26 cellular contexts compared by ENCODE assay signal in the genomic region with DNA sequence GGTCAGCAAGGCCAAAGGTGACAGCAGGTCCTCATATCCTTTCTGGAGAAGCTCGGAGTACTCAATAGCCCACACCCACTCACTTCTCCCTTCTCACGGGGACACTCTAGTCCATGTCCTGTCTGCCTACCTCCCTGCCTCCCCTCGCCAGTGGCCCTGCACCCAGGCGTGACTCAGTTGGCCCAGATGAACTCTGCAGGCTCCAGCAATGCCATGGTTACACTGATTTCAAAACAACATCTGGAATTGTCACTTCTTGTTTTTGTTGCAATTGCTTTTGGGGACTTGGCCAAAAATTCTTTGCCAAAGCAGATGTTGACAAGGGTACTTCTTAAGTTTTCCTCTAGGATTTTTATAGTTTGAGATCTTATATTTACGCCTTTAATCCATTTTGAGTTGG. TPM values are rescaled to one million over a fixed set of nuclear protein-coding genes. Genes with fewer than 3 reads are reported as not detected.
DNase-seq lines count a peak whose midpoint lies in the region; ATAC-seq and TF ChIP-seq lines count a peak whose summit lies in the region.
"Had no signal": no experiment of that assay in that cellular context is flagged by ENCODE, and none has a peak within 500 bp of the region (broad histone marks: within the 10 kb centered on the region; RNA-seq: fewer than 3 reads in every experiment).

No MANE protein-coding gene starts in this region.

- H3K4me1 ChIP-seq in adipocyte (ENCODE audit: control insufficient read depth, insufficient read depth, low read length) (peaks cover 35% of the 10 kb centered on the region), right atrium auricular region (peaks cover 0 to 4% of the 10 kb centered on the region in 2 donors), suprapubic skin (no peaks in the 10 kb centered on the region)
- H3K4me1 ChIP-seq: BE2C had no signal

- DNase-seq in adipocyte (ENCODE audit: low read depth) (peak; percentile 18), Right ventricle myocardium superior (no peak), right atrium auricular region (ENCODE audit: low spot score) (peak; percentile 56), suprapubic skin (ENCODE audit: low spot score in 2 of 2) (peak in 1 of 2 donors; percentile 76), T-helper 2 cell (no peak)
- DNase-seq: 8988T; ACHN; BE2C; CD8-positive, alpha-beta memory T cell; DMS 273 treated with DMSO at 0.1 percent for 48 hours; DMS79; EL; GDM1; MM.1S; NCI-H2029 treated with DMSO at 0.1 percent for 48 hours; NCI-H226; NCI-H510A; NCI-H69; RPMI8226; SHP77 treated with DMSO at 0.1 percent for 48 hours had no signal

- 44% methylated on average over 5 of the region's 5 CpGs for WGBS in suprapubic skin

- TF ChIP-seq CTCF in right atrium auricular region (IDR thresholded peaks at IDR 0.05) (no peak), suprapubic skin (IDR thresholded peaks at IDR 0.05) (no peak)

- H3K27me3 ChIP-seq in adipocyte (replicated peaks; ENCODE audit: control insufficient read depth, insufficient read depth, low read length) (no peaks in the 10 kb centered on the region), right atrium auricular region (no peaks in the 10 kb centered on the region), suprapubic skin (no peaks in the 10 kb centered on the region)
- H3K27me3 ChIP-seq: BE2C had no signal

- TF ChIP-seq EP300 in suprapubic skin (IDR thresholded peaks at IDR 0.05), result no peak

- H3K27ac ChIP-seq in right atrium auricular region, result peak overlapping the region in 1 of 2 donors; percentile 59
- peak overlapping the region; percentile 60 for H3K27ac ChIP-seq in suprapubic skin
- H3K27ac ChIP-seq: HL-60, KMS-11 had no signal

- H3K9ac ChIP-seq in adipocyte (ENCODE audit: low read length), result no peak overlapping the region
- H3K9ac ChIP-seq: KMS-11 had no signal

- H3K4me3 ChIP-seq in adipocyte (ENCODE audit: low read length) (peak overlapping the region; percentile 13), right atrium auricular region (no peak overlapping the region), suprapubic skin (peak overlapping the region; percentile 24)
- H3K4me3 ChIP-seq: GM12878 had no signal

- no peak for TF ChIP-seq POLR2A in suprapubic skin (IDR thresholded peaks at IDR 0.05)

- peak; percentile 80 for ATAC-seq in Right ventricle myocardium superior (ENCODE audit: poor library complexity)
- ATAC-seq in GM18519 (IDR thresholded peaks at IDR 0.05; ENCODE audit: low FRiP score, unreplicated experiment), result no peak
- ATAC-seq in GM21423 (IDR thresholded peaks at IDR 0.05; ENCODE audit: unreplicated experiment), result no peak
- ATAC-seq: GM12878, HCT116 had no signal

- intact Hi-C loops in Right ventricle myocardium superior (cut with DNase I), result no loop called here

- H3K9me3 ChIP-seq in adipocyte (ENCODE audit: control insufficient read depth, low read length) (peaks cover 16% of the 10 kb centered on the region), right atrium auricular region (peaks cover 0 to 27% of the 10 kb centered on the region in 2 donors), suprapubic skin (peaks cover 9% of the 10 kb centered on the region)
- H3K9me3 ChIP-seq: BE2C had no signal

- H3K36me3 ChIP-seq in adipocyte (ENCODE audit: control insufficient read depth, insufficient read depth, low read length, severe bottlenecking), result no peaks in the 10 kb centered on the region
- H3K36me3 ChIP-seq in right atrium auricular region, result no peaks in the 10 kb centered on the region
- no peaks in the 10 kb centered on the region for H3K36me3 ChIP-seq in suprapubic skin
- H3K36me3 ChIP-seq: BE2C had no signal

RNA-seq across cellular contexts. Expression of a gene that starts 13.0 kb away (rescaled TPM):
- total RNA-seq in Right ventricle myocardium superior, result 2.7 TPM
- total RNA-seq in right atrium auricular region, result 10 to 100 TPM in 1 of 2 donors, 1 to 10 TPM in 1; 3.9 to 12.1 TPM
- total RNA-seq in suprapubic skin, result 10 to 100 TPM in 2 of 4 donors, 1 to 10 TPM in 2; 8.2 to 19.9 (median 13.7) TPM

Comparison
In these comparisons a context has a peak if more than half of its experiments do, and no peak if none do; other contexts are left out.
1. DNase-seq: peak in adipocyte (single experiment) and right atrium auricular region (single experiment); none in Right ventricle myocardium superior (single experiment) and T-helper 2 cell (0 of 5).
2. H3K4me3 ChIP-seq: peak in adipocyte (single experiment) and suprapubic skin (single experiment); none in right atrium auricular region (0 of 2).